29 cellular contexts compared by ENCODE assay signal in genomic region chr1:80678438-80678837, GRCh38.
"Had no signal": no experiment of that assay in that cellular context is flagged by ENCODE, and none has a peak within 500 bp of the region (broad histone marks: within the 10 kb centered on the region; RNA-seq: fewer than 3 reads in every experiment).

No MANE protein-coding gene starts in this region.

- FAIRE-seq: frontal cortex had no signal

- DNase-seq: activated B cell treated with CpG ODN at 0.5 μM for 24 hours; activated CD4-positive, alpha-beta T cell treated with anti-CD3 and anti-CD28 coated beads for 48 hours; activated CD4-positive, alpha-beta T cell treated with anti-CD3 and anti-CD28 coated beads, Interleukin-2, amount 50 U/mL, for 1 hour; activated CD4-positive, alpha-beta T cell treated with anti-CD3 and anti-CD28 coated beads, Interleukin-2, amount 50 U/mL, for 48 hours; activated CD8-positive, alpha-beta memory T cell treated with anti-CD3 and anti-CD28 coated beads for 24 hours; activated CD8-positive, alpha-beta T cell treated with anti-CD3 and anti-CD28 coated beads for 36 hours; activated effector memory CD4-positive, alpha-beta T cell treated with Interleukin-2 at 50 U/mL for 16 hours; activated gamma-delta T cell treated with Interleukin-2 at 50 U/mL for 16 hours; activated naive CD4-positive, alpha-beta T cell treated with anti-CD3 and anti-CD28 coated beads, Interleukin-2, amount 50 U/mL, for 16 hours; activated naive CD4-positive, alpha-beta T cell treated with Interleukin-2 at 50 U/mL for 16 hours; activated T-cell treated with anti-CD3 and anti-CD28 coated beads, Interleukin-2, amount 50 U/mL, for 4 hours; amygdala; aorta; body of pancreas; caudate nucleus; colonic mucosa; dorsolateral prefrontal cortex; effector memory CD4-positive, alpha-beta T cell; endodermal cell; esophagus squamous epithelium; foreskin fibroblast; head of caudate nucleus; T-helper 1 cell; T-helper 17 cell; T1000; WERI-Rb-1 had no signal

- ATAC-seq: activated CD4-positive, CD25-positive, alpha-beta regulatory T cell treated with anti-CD3 and anti-CD28 coated beads, Interleukin-2, amount 50 U/mL, for 24 hours; activated CD8-positive, alpha-beta T cell treated with anti-CD3 and anti-CD28 coated beads for 36 hours; activated T-cell treated with anti-CD3 and anti-CD28 coated beads, Interleukin-2, amount 50 U/mL, for 4 hours; activated T-helper 17 cell treated with anti-CD3 and anti-CD28 coated beads, Interleukin-2, amount 50 U/mL, for 72 hours; body of pancreas; T-helper 17 cell had no signal

- H3K4me3 ChIP-seq: body of pancreas, colonic mucosa, dorsolateral prefrontal cortex, esophagus squamous epithelium had no signal

- H3K27me3 ChIP-seq: body of pancreas, colonic mucosa, esophagus squamous epithelium had no signal

- H3K4me1 ChIP-seq: body of pancreas, colonic mucosa, esophagus squamous epithelium had no signal

- H3K27ac ChIP-seq: body of pancreas, colonic mucosa, dorsolateral prefrontal cortex, esophagus squamous epithelium, WERI-Rb-1 had no signal

- H3K9me3 ChIP-seq: body of pancreas, colonic mucosa, esophagus squamous epithelium had no signal

- H3K36me3 ChIP-seq: colonic mucosa, esophagus squamous epithelium, WERI-Rb-1 had no signal
